19 cellular contexts compared by ENCODE assay signal in the genomic region with DNA sequence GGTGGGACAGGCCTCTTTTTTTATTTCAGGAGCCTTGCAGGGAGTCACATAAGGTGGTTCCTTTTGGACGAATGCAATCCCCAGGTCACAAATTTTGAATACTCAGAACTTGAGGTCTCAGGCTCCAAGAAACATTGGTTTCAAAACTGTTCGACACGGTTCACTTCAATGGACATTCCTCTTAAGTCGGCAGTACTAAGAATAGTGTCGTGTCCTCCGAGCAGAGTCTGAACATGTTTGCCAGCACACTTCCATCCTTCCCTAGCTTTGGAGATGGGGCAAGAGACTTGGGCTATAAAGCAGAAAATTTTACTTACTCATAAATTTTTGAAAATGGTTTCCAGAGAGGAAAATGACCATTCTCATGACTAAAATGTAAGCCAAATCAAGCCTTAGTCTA.
A peak's percentile ranks its signal among the peaks of the same experiment; 100 is the strongest.
DNase-seq lines count a peak whose midpoint lies in the region; ATAC-seq and TF ChIP-seq lines count a peak whose summit lies in the region.
"Had no signal": no experiment of that assay in that cellular context is flagged by ENCODE, and none has a peak within 500 bp of the region (broad histone marks: within the 10 kb centered on the region; RNA-seq: fewer than 3 reads in every experiment).

No MANE protein-coding gene starts in this region.

- H3K18ac ChIP-seq in mesenchymal stem cell (ENCODE audit: low read depth in 1 of 2, low read length in 2 of 2) = no peak overlapping the region

- no peaks in the 10 kb centered on the region for H3K36me3 ChIP-seq in mesenchymal stem cell (ENCODE audit: control insufficient read depth in 1 of 2, insufficient read depth in 2 of 2, low read depth in 1 of 2, low read length in 2 of 2)
- no peaks in the 10 kb centered on the region for H3K36me3 ChIP-seq in rectal smooth muscle tissue (ENCODE audit: control insufficient read depth, insufficient read depth, low read length)
- H3K36me3 ChIP-seq in smooth muscle cell (ENCODE audit: low read depth) = no peaks in the 10 kb centered on the region
- no peaks in the 10 kb centered on the region for H3K36me3 ChIP-seq in vagina
- H3K36me3 ChIP-seq in right lobe of liver = no peaks in the 10 kb centered on the region
- H3K36me3 ChIP-seq in BE2C = no peaks in the 10 kb centered on the region
- H3K36me3 ChIP-seq: BLaER1 had no signal

- H4K8ac ChIP-seq in mesenchymal stem cell (ENCODE audit: low read length) = no peak overlapping the region

- H4K20me1 ChIP-seq in smooth muscle cell (ENCODE audit: low read depth) = no peaks in the 10 kb centered on the region
- H4K20me1 ChIP-seq: BLaER1 had no signal

- WGBS in mesenchymal stem cell = 77% methylated on average over 6 of the region's 6 CpGs
- 87% methylated on average over 6 of the region's 6 CpGs for WGBS in smooth muscle cell (ENCODE audit: low lambda C conversion rate)
- WGBS in right lobe of liver (ENCODE audit: insufficient coverage, low coverage, low lambda C conversion rate, missing lambda C conversion rate) = 55% methylated on average over 5 of the region's 6 CpGs

- H3K23ac ChIP-seq in mesenchymal stem cell (ENCODE audit: low read length in 2 of 2) = no peak overlapping the region

- H3K4me3 Mint-ChIP-seq in activated T-cell treated with anti-CD3 and anti-CD28 coated beads, Interleukin-2, amount 50 U/mL, for 4 hours = no peak overlapping the region
- H3K4me3 Mint-ChIP-seq: CD4-positive, alpha-beta T cell; CD8-positive, alpha-beta memory T cell had no signal

- no peaks in the 10 kb centered on the region for H3K36me3 Mint-ChIP-seq in activated T-cell treated with anti-CD3 and anti-CD28 coated beads, Interleukin-2, amount 50 U/mL, for 4 hours (ENCODE audit: insufficient read depth)
- H3K36me3 Mint-ChIP-seq: CD8-positive, alpha-beta memory T cell had no signal

- no peak overlapping the region for H3K14ac ChIP-seq in mesenchymal stem cell (ENCODE audit: low read length in 2 of 2)

- peaks cover 2% of the 10 kb centered on the region for H3K27me3 Mint-ChIP-seq in activated T-cell treated with anti-CD3 and anti-CD28 coated beads, Interleukin-2, amount 50 U/mL, for 4 hours (ENCODE audit: low read depth)
- H3K27me3 Mint-ChIP-seq: CD4-positive, alpha-beta T cell had no signal

- H4K91ac ChIP-seq in mesenchymal stem cell (ENCODE audit: low read length) = no peak overlapping the region

- H3F3A ChIP-seq in smooth muscle cell (ENCODE audit: low read depth) = no peaks in the 10 kb centered on the region

- H3K4ac ChIP-seq in mesenchymal stem cell (ENCODE audit: low read depth in 1 of 2, low read length in 2 of 2) = no peak overlapping the region

- no peaks in the 10 kb centered on the region for H3K4me1 Mint-ChIP-seq in activated T-cell treated with anti-CD3 and anti-CD28 coated beads, Interleukin-2, amount 50 U/mL, for 4 hours (ENCODE audit: low read depth)
- H3K4me1 Mint-ChIP-seq: CD8-positive, alpha-beta memory T cell had no signal

- TF ChIP-seq CTCF in smooth muscle cell (IDR thresholded peaks at IDR 0.05; ENCODE audit: borderline replicate concordance, insufficient read depth, poor library complexity, severe bottlenecking) (no peak), vagina (IDR thresholded peaks at IDR 0.05) (no peak), right lobe of liver (IDR thresholded peaks at IDR 0.05) (no peak), BE2C (IDR thresholded peaks at IDR 0.05; ENCODE audit: low read depth, low read length) (no peak)

- H2AK5ac ChIP-seq in mesenchymal stem cell (ENCODE audit: low read length, severe bottlenecking) = no peak overlapping the region

- no peak overlapping the region for H2BK15ac ChIP-seq in mesenchymal stem cell (ENCODE audit: low read depth, poor library complexity, severe bottlenecking)

- H2AFZ ChIP-seq in mesenchymal stem cell (ENCODE audit: low read depth, low read length) (no peak overlapping the region), smooth muscle cell (ENCODE audit: low read depth) (peak overlapping the region; percentile 1)

- H3K9ac ChIP-seq in mesenchymal stem cell (ENCODE audit: low read length) (peak overlapping the region; percentile 27), rectal smooth muscle tissue (ENCODE audit: low read length) (no peak overlapping the region), smooth muscle cell (ENCODE audit: low read depth) (no peak overlapping the region)
- H3K9ac ChIP-seq: BLaER1 had no signal

- no peak overlapping the region for H3K27ac ChIP-seq in mesenchymal stem cell (ENCODE audit: low read length, poor library complexity, severe bottlenecking)
- H3K27ac ChIP-seq in rectal smooth muscle tissue (ENCODE audit: low read depth, low read length) = peak overlapping the region; percentile 43
- no peak overlapping the region for H3K27ac ChIP-seq in smooth muscle cell (ENCODE audit: low read depth)
- H3K27ac ChIP-seq in vagina = peak overlapping the region; percentile 79
- H3K27ac ChIP-seq in right lobe of liver = no peak overlapping the region
- H3K27ac ChIP-seq: BLaER1, C4-2B had no signal

- no peaks in the 10 kb centered on the region for H3K9me3 ChIP-seq in mesenchymal stem cell (ENCODE audit: control insufficient read depth, low read length)
- no peaks in the 10 kb centered on the region for H3K9me3 ChIP-seq in smooth muscle cell (replicated peaks; ENCODE audit: low read depth)
- H3K9me3 ChIP-seq in vagina = no peaks in the 10 kb centered on the region
- H3K9me3 ChIP-seq in right lobe of liver = no peaks in the 10 kb centered on the region
- no peaks in the 10 kb centered on the region for H3K9me3 ChIP-seq in BE2C
- H3K9me3 ChIP-seq: BLaER1 had no signal

- no peak for ATAC-seq in right lobe of liver
- no peak for ATAC-seq in activated T-cell treated with anti-CD3 and anti-CD28 coated beads, Interleukin-2, amount 50 U/mL, for 4 hours
- ATAC-seq: GM12878 had no signal

- H2BK12ac ChIP-seq in mesenchymal stem cell (ENCODE audit: low read length in 2 of 2) = no peak overlapping the region

- intact Hi-C loops in vagina (cut with DNase I) (no loop called here), right lobe of liver (cut with DNase I) (no loop called here)

- H2BK5ac ChIP-seq in mesenchymal stem cell (ENCODE audit: low read depth, low read length, poor library complexity, severe bottlenecking) = no peak overlapping the region

- H3K4me1 ChIP-seq in mesenchymal stem cell (ENCODE audit: control insufficient read depth, insufficient read depth, low read depth, low read length) (no peaks in the 10 kb centered on the region), rectal smooth muscle tissue (ENCODE audit: control insufficient read depth, insufficient read depth, low read length) (peaks cover 20% of the 10 kb centered on the region), smooth muscle cell (ENCODE audit: low read depth) (no peaks in the 10 kb centered on the region), vagina (peaks cover 6% of the 10 kb centered on the region), right lobe of liver (no peaks in the 10 kb centered on the region), BE2C (no peaks in the 10 kb centered on the region; the same call in 1 of the 2 replicates)
- H3K4me1 ChIP-seq: BLaER1 had no signal

- no peaks in the 10 kb centered on the region for H3K27me3 ChIP-seq in mesenchymal stem cell (ENCODE audit: control insufficient read depth in 1 of 2, insufficient read depth in 1 of 2, low read length in 2 of 2)
- H3K27me3 ChIP-seq in rectal smooth muscle tissue (ENCODE audit: control insufficient read depth, insufficient read depth, low read length) = no peaks in the 10 kb centered on the region
- no peaks in the 10 kb centered on the region for H3K27me3 ChIP-seq in smooth muscle cell (ENCODE audit: low read depth)
- no peaks in the 10 kb centered on the region for H3K27me3 ChIP-seq in vagina
- no peaks in the 10 kb centered on the region for H3K27me3 ChIP-seq in right lobe of liver
- no peaks in the 10 kb centered on the region for H3K27me3 ChIP-seq in BE2C
- H3K27me3 ChIP-seq: BLaER1 had no signal

- H2BK120ac ChIP-seq in mesenchymal stem cell (ENCODE audit: low read depth, low read length) = no peak overlapping the region

- H3K4me2 ChIP-seq in mesenchymal stem cell (ENCODE audit: low read length, poor library complexity, severe bottlenecking) (no peak overlapping the region), smooth muscle cell (no peak overlapping the region)
- H3K4me2 ChIP-seq: BLaER1 had no signal

- no peak overlapping the region for H3K4me3 ChIP-seq in mesenchymal stem cell (ENCODE audit: insufficient read depth in 1 of 2, low read depth in 1 of 2, low read length in 2 of 2)
- no peak overlapping the region for H3K4me3 ChIP-seq in rectal smooth muscle tissue (ENCODE audit: low read length)
- no peak overlapping the region for H3K4me3 ChIP-seq in smooth muscle cell
- no peak overlapping the region for H3K4me3 ChIP-seq in vagina
- no peak overlapping the region for H3K4me3 ChIP-seq in right lobe of liver
- H3K4me3 ChIP-seq in BE2C (ENCODE audit: low read depth, low read length) = no peak overlapping the region
- H3K4me3 ChIP-seq: BLaER1, GM12878 had no signal

- H3K9me3 Mint-ChIP-seq in activated T-cell treated with anti-CD3 and anti-CD28 coated beads, Interleukin-2, amount 50 U/mL, for 4 hours = no peaks in the 10 kb centered on the region
- H3K9me3 Mint-ChIP-seq: CD4-positive, alpha-beta T cell had no signal

- no peaks in the 10 kb centered on the region for H3K79me2 ChIP-seq in smooth muscle cell (ENCODE audit: low read depth)

- TF ChIP-seq POLR2A in vagina (IDR thresholded peaks at IDR 0.05) (no peak), right lobe of liver (IDR thresholded peaks at IDR 0.05) (no peak)

- H3K79me1 ChIP-seq in mesenchymal stem cell (replicated peaks; ENCODE audit: low read length, poor library complexity, severe bottlenecking) = no peaks in the 10 kb centered on the region

- DNase-seq in mesenchymal stem cell (no peak), smooth muscle cell (lab: John Stamatoyannopoulos, UW; ENCODE audit: unreplicated experiment) (no peak), vagina (ENCODE audit: extremely low spot score in 2 of 2) (no peak), right lobe of liver (no peak), BE2C (no peak), dedifferentiated amniotic fluid mesenchymal stem cell (ENCODE audit: extremely low spot score) (no peak)
- no peak for DNase-seq in activated T-cell treated with anti-CD3 and anti-CD28 coated beads, Interleukin-2, amount 50 U/mL, for 4 hours
- DNase-seq: CD4-positive, alpha-beta T cell; CD8-positive, alpha-beta memory T cell; DMS 273 treated with DMSO at 0.1 percent for 48 hours; DMS79; EL; GDM1; H7; HCEC 1CT had no signal

Comparison
In these comparisons a context has a peak if more than half of its experiments do, and no peak if none do; other contexts are left out.
1. H3K27ac ChIP-seq: peak in rectal smooth muscle tissue (single experiment) and vagina (single experiment); none in mesenchymal stem cell (single experiment), smooth muscle cell (single experiment) and right lobe of liver (0 of 3).